Comparison of ENCODE assay signal across 8 cellular contexts in genomic region chr7:27739301-27739913, GRCh38.
DNase-seq lines count a peak whose midpoint lies in the region; ATAC-seq lines count a peak whose summit lies in the region.

No MANE protein-coding gene starts in this region.

- DNase-seq in RKO (ENCODE audit: low spot score) (peak; percentile 74), GM19238 (ENCODE audit: insufficient read length, low spot score) (no peak), NCI-H1930 (lab: John Stamatoyannopoulos, UW) (no peak)

- H3K9ac ChIP-seq in BLaER1 = peak overlapping the region; percentile 89
- H3K9ac ChIP-seq in duodenal mucosa (ENCODE audit: low read depth in 1 of 2, low read length in 2 of 2) = peak overlapping the region; percentile 99 to 100
- H3K9ac ChIP-seq in mucosa of rectum (ENCODE audit: low read depth in 1 of 2, low read length in 2 of 2) = peak overlapping the region; percentile 100

- peaks cover 36% of the 10 kb centered on the region for H4K20me1 ChIP-seq in BLaER1

- H3K27me3 ChIP-seq in BLaER1 = no peaks in the 10 kb centered on the region
- H3K27me3 ChIP-seq in duodenal mucosa (ENCODE audit: control insufficient read depth in 1 of 2, insufficient read depth in 2 of 2, low read length in 2 of 2) = no peaks in the 10 kb centered on the region
- no peaks in the 10 kb centered on the region for H3K27me3 ChIP-seq in mucosa of rectum (ENCODE audit: control insufficient read depth in 2 of 2, insufficient read depth in 2 of 2, low read length in 2 of 2)

- peak overlapping the region; percentile 33; the same call in 1 of the 2 replicates for H3K27ac ChIP-seq in BLaER1
- H3K27ac ChIP-seq in duodenal mucosa (ENCODE audit: low read depth, low read length) = peak overlapping the region; percentile 96
- peak overlapping the region; percentile 100 for H3K27ac ChIP-seq in mucosa of rectum (ENCODE audit: low read depth in 2 of 2, low read length in 2 of 2)

- H3K9me3 ChIP-seq in BLaER1 (no peaks in the 10 kb centered on the region), duodenal mucosa (ENCODE audit: control insufficient read depth in 1 of 2, low read length in 2 of 2) (no peaks in the 10 kb centered on the region), mucosa of rectum (ENCODE audit: control insufficient read depth in 2 of 2, low read length in 2 of 2) (no peaks in the 10 kb centered on the region)

- peak overlapping the region; percentile 92 for H3K4me3 ChIP-seq in BLaER1
- peak overlapping the region; percentile 96 to 97 for H3K4me3 ChIP-seq in duodenal mucosa (ENCODE audit: low read depth in 1 of 2, low read length in 2 of 2)
- H3K4me3 ChIP-seq in mucosa of rectum (ENCODE audit: low read length in 2 of 2) = peak overlapping the region; percentile 85 to 99

- H3K36me3 ChIP-seq in BLaER1 (no peaks in the 10 kb centered on the region), duodenal mucosa (ENCODE audit: control insufficient read depth in 1 of 2, insufficient read depth in 2 of 2, low read length in 2 of 2) (no peaks in the 10 kb centered on the region), mucosa of rectum (ENCODE audit: control insufficient read depth in 2 of 2, insufficient read depth in 2 of 2, low read length in 2 of 2) (no peaks in the 10 kb centered on the region)

- peaks cover 21% of the 10 kb centered on the region for H3K4me1 ChIP-seq in BLaER1
- peaks cover 22 to 46% of the 10 kb centered on the region in 2 donors for H3K4me1 ChIP-seq in duodenal mucosa (ENCODE audit: control insufficient read depth in 1 of 2, insufficient read depth in 2 of 2, low read length in 2 of 2)
- H3K4me1 ChIP-seq in mucosa of rectum (ENCODE audit: control insufficient read depth in 2 of 2, insufficient read depth in 2 of 2, low read length in 2 of 2) = peaks cover 13 to 34% of the 10 kb centered on the region in 2 donors

- ATAC-seq in GM18517 (IDR thresholded peaks at IDR 0.05; ENCODE audit: unreplicated experiment) = peak; percentile 43
- ATAC-seq in HG03045 (IDR thresholded peaks at IDR 0.05; ENCODE audit: unreplicated experiment) = peak; percentile 26

- H3K4me2 ChIP-seq in BLaER1 = peak overlapping the region; percentile 80

Comparison
In these comparisons a context has a peak if more than half of its experiments do, and no peak if none do; other contexts are left out.
1. H3K27ac ChIP-seq: peak in every context shown above with its lines; median percentile 100 in mucosa of rectum; 96 in duodenal mucosa; 33 in BLaER1.